Comparison of ENCODE assay signal across 11 cellular contexts in genomic region chr14:61563162-61563511, GRCh38.
DNase-seq lines count a peak whose midpoint lies in the region; ATAC-seq, FAIRE-seq and TF ChIP-seq lines count a peak whose summit lies in the region.
"Had no signal": no experiment of that assay in that cellular context is flagged by ENCODE, and none has a peak within 500 bp of the region (broad histone marks: within the 10 kb centered on the region; RNA-seq: fewer than 3 reads in every experiment).

No MANE protein-coding gene starts in this region.

- CTCF ChIA-PET in A549 (lab: Yijun Ruan, JAX) = interaction anchor here (1.2 to 3.2 kb wide), 10 partner anchors 10 to 275 kb away, joined by 3 to 17 read pairs (median 8); partner anchors contain the start of gene HIF1A

- H3K4me1 ChIP-seq in A549 (peaks cover 88% of the 10 kb centered on the region), HUES48 (ENCODE audit: control insufficient read depth, insufficient read depth, low read length) (peaks cover 14% of the 10 kb centered on the region), mesendoderm (ENCODE audit: control insufficient read depth, low read depth, low read length) (peaks cover 4% of the 10 kb centered on the region), mucosa of descending colon (ENCODE audit: low read depth) (peaks cover 10% of the 10 kb centered on the region)

- peak overlapping the region; percentile 46 for H3K27ac Mint-ChIP-seq in activated naive CD8-positive, alpha-beta T cell

- H2BK120ac ChIP-seq in mesendoderm (ENCODE audit: low read depth, low read length) = no peak overlapping the region

- no peaks in the 10 kb centered on the region for H3K27me3 Mint-ChIP-seq in activated naive CD8-positive, alpha-beta T cell

- TF ChIP-seq CTCF in A549 (IDR thresholded peaks at IDR 0.05) (no peak), mucosa of descending colon (IDR thresholded peaks at IDR 0.05) (no peak)

- peak overlapping the region; percentile 12 for H3K56ac ChIP-seq in mesendoderm (ENCODE audit: low read length)

- H3K23ac ChIP-seq in mesendoderm (ENCODE audit: low read length) = no peak overlapping the region

- H4K8ac ChIP-seq in mesendoderm (ENCODE audit: low read depth, low read length) = no peak overlapping the region

- no peak overlapping the region for H2AK5ac ChIP-seq in mesendoderm (ENCODE audit: low read length)

- H3K4ac ChIP-seq in mesendoderm (ENCODE audit: low read depth, low read length) = no peak overlapping the region

- H2BK5ac ChIP-seq in mesendoderm (ENCODE audit: low read length) = no peak overlapping the region

- no peak overlapping the region for H3K9ac ChIP-seq in HUES48 (ENCODE audit: low read depth, low read length)
- no peak overlapping the region for H3K9ac ChIP-seq in mesendoderm (ENCODE audit: low read length)

- H3K18ac ChIP-seq in mesendoderm (ENCODE audit: low read length) = no peak overlapping the region

- H3K4me3 ChIP-seq in A549 = no peak overlapping the region
- no peak overlapping the region for H3K4me3 ChIP-seq in HUES48 (ENCODE audit: low read depth, low read length)
- no peak overlapping the region for H3K4me3 ChIP-seq in mesendoderm (ENCODE audit: low read length)
- H3K4me3 ChIP-seq in mucosa of descending colon = no peak overlapping the region
- H3K4me3 ChIP-seq: gastrocnemius medialis, lung had no signal

- TF ChIP-seq POLR2A in A549 (IDR thresholded peaks at IDR 0.05; ENCODE audit: low read length) = no peak
- no peak for TF ChIP-seq POLR2A in GM18505 (IDR thresholded peaks at IDR 0.05; ENCODE audit: borderline replicate concordance, extremely low read depth, insufficient read depth, insufficient read length)

- no peak for FAIRE-seq in A549 (lab: Jason Lieb, UNC)

- WGBS in A549 (ENCODE audit: missing lambda C conversion rate) = 72% methylated on average over 7 of the region's 7 CpGs
- no CpG with 5 or more reads among the region's 7 CpGs for WGBS in mesendoderm (ENCODE audit: extremely low coverage, insufficient coverage, low lambda C conversion rate)

- no peak overlapping the region for H4K5ac ChIP-seq in mesendoderm (ENCODE audit: low read length)

- H2BK15ac ChIP-seq in mesendoderm (replicated peaks; ENCODE audit: low read depth) = no peak overlapping the region

- POLR2A ChIA-PET in A549 (lab: Yijun Ruan, JAX) = interaction anchor here (0.5 to 7.6 kb wide), 18 partner anchors 9 to 199 kb away, joined by 3 to 107 read pairs (median 5); partner anchors contain the start of genes HIF1A and SNAPC1

- DNase-seq in A549 (ENCODE audit: low read depth in 1 of 2, low spot score in 1 of 2) (no peak), mesendoderm (no peak), mucosa of descending colon (no peak), NCI-H1436 (lab: John Stamatoyannopoulos, UW) (no peak), NCI-H1930 (lab: John Stamatoyannopoulos, UW) (no peak)
- DNase-seq: gastrocnemius medialis had no signal

- ATAC-seq in A549 (no peak), mucosa of descending colon (no peak), GM18505 (IDR thresholded peaks at IDR 0.05; ENCODE audit: unreplicated experiment) (no peak)

- no peaks in the 10 kb centered on the region for H3K36me3 ChIP-seq in HUES48 (ENCODE audit: control insufficient read depth, insufficient read depth, low read length)
- H3K36me3 ChIP-seq in mesendoderm (ENCODE audit: control insufficient read depth, insufficient read depth, low read length) = no peaks in the 10 kb centered on the region
- no peaks in the 10 kb centered on the region for H3K36me3 ChIP-seq in mucosa of descending colon (ENCODE audit: low read depth)
- H3K36me3 ChIP-seq: gastrocnemius medialis had no signal

- H3K4me1 Mint-ChIP-seq in activated naive CD8-positive, alpha-beta T cell (ENCODE audit: low read depth) = peaks cover 47% of the 10 kb centered on the region

- peak in 1 of 2 experiments; percentile 13; a peak in 1 of 5 replicates for TF ChIP-seq EP300 in A549 (IDR thresholded peaks at IDR 0.05)

- H3K27ac ChIP-seq in A549 (peak overlapping the region; percentile 96 to 99), HUES48 (ENCODE audit: low read depth, low read length) (peak overlapping the region; percentile 65), mesendoderm (ENCODE audit: low read depth, low read length) (no peak overlapping the region)

- no peaks in the 10 kb centered on the region for H3K9me3 Mint-ChIP-seq in activated naive CD8-positive, alpha-beta T cell (ENCODE audit: low read depth)
- H3K9me3 Mint-ChIP-seq: CD8-positive, alpha-beta memory T cell had no signal

- no peaks in the 10 kb centered on the region for H3K79me1 ChIP-seq in mesendoderm (ENCODE audit: low read length)

- H3K4me3 Mint-ChIP-seq in activated naive CD8-positive, alpha-beta T cell = no peak overlapping the region

- no peaks in the 10 kb centered on the region for H3K36me3 Mint-ChIP-seq in activated naive CD8-positive, alpha-beta T cell
- H3K36me3 Mint-ChIP-seq: CD8-positive, alpha-beta memory T cell had no signal

- intact Hi-C loops in mucosa of descending colon (cut with DNase I, micrococcal nuclease) = no loop called here

- H3K79me2 ChIP-seq in mesendoderm (ENCODE audit: control insufficient read depth, insufficient read depth, low read length) = no peaks in the 10 kb centered on the region

- TF ChIP-seq RAD21 in A549 (conservative IDR thresholded peaks at IDR 0.05 in 1 of 2, IDR thresholded peaks at IDR 0.05 in 1 of 2) = no peak; a peak in 3 of 5 replicates

- H3K9me3 ChIP-seq in A549 (no peaks in the 10 kb centered on the region), HUES48 (ENCODE audit: control insufficient read depth, insufficient read depth, low read length) (no peaks in the 10 kb centered on the region), mucosa of descending colon (no peaks in the 10 kb centered on the region)
- H3K9me3 ChIP-seq: gastrocnemius medialis had no signal

- peak overlapping the region; percentile 82 for H3K4me2 ChIP-seq in A549
- H3K4me2 ChIP-seq in mesendoderm (ENCODE audit: low read length) = no peak overlapping the region

- H3K27me3 ChIP-seq in HUES48 (ENCODE audit: control insufficient read depth, insufficient read depth, low read length) (no peaks in the 10 kb centered on the region), mesendoderm (ENCODE audit: insufficient read depth, low read length, poor library complexity) (no peaks in the 10 kb centered on the region)
- H3K27me3 ChIP-seq: gastrocnemius medialis had no signal

TF ChIP-seq in A549, 52 proteins besides CTCF, POLR2A, EP300 and RAD21:
- 0 out of 2 replicates have a peak, but pooled peaks have one; percentile 9 for TF ChIP-seq MYC (IDR thresholded peaks at IDR 0.05; ENCODE audit: borderline replicate concordance, low read length)
- no peak for TF ChIP-seq RNF2 (IDR thresholded peaks at IDR 0.05; ENCODE audit: borderline replicate concordance, low read depth)
- TF ChIP-seq HOXB13 (CRISPR knock-in tag; IDR thresholded peaks at IDR 0.05; ENCODE audit: low read depth) = peak; percentile 36; the same call in 1 of the 2 replicates
- TF ChIP-seq FOXS1 (CRISPR knock-in tag; IDR thresholded peaks at IDR 0.05) = no peak
- 0 out of 3 replicates have a peak, but pooled peaks have one; percentile 9 for TF ChIP-seq BCL3 (IDR thresholded peaks at IDR 0.05)
